8 cellular contexts compared by ENCODE assay signal in genomic region chr2:46097714-46098480, GRCh38.
DNase-seq lines count a peak whose midpoint lies in the region; ATAC-seq and TF ChIP-seq lines count a peak whose summit lies in the region.

No MANE protein-coding gene starts in this region.

- ATAC-seq in esophagus mucosa (peak; percentile 64), HG02610 (IDR thresholded peaks at IDR 0.05; ENCODE audit: unreplicated experiment) (no peak), GM21526 (IDR thresholded peaks at IDR 0.05; ENCODE audit: low FRiP score, unreplicated experiment) (no peak)

- DNase-seq in CD1c-positive myeloid dendritic cell (ENCODE audit: extremely low spot score) (peak; percentile 85), non-pigmented ciliary epithelial cell (ENCODE audit: low read depth) (peak; percentile 96), NK-92 (lab: John Stamatoyannopoulos, UW; ENCODE audit: unreplicated experiment) (no peak), midbrain (lab: John Stamatoyannopoulos, UW) (no peak)

TF ChIP-seq in PFSK-1, 5 proteins besides CTCF, POLR2A, EP300 and RAD21:
- TF ChIP-seq FOXP2 (optimal IDR thresholded peaks at IDR 0.05; ENCODE audit: borderline replicate concordance, extremely low read depth, extremely low read length, insufficient read depth) (no peak), TAF1 (IDR thresholded peaks at IDR 0.05; ENCODE audit: borderline replicate concordance, insufficient read depth, low read length) (peak; percentile 41; the same call in 1 of the 2 replicates), REST (IDR thresholded peaks at IDR 0.05; ENCODE audit: insufficient read depth in 1 of 2, low read depth in 2 of 2, low read length in 2 of 2) (peak in 1 of 2 experiments; percentile 57; a peak in 1 of 4 replicates), POLR2AphosphoS5 (IDR thresholded peaks at IDR 0.05; ENCODE audit: low read depth, low read length) (no peak)

Comparison
In these comparisons a context has a peak if more than half of its experiments do, and no peak if none do; other contexts are left out.
1. DNase-seq: peak in CD1c-positive myeloid dendritic cell (single experiment) and non-pigmented ciliary epithelial cell (single experiment); none in NK-92 (single experiment) and midbrain (single experiment).